19 cellular contexts compared by ENCODE assay signal in the genomic region with DNA sequence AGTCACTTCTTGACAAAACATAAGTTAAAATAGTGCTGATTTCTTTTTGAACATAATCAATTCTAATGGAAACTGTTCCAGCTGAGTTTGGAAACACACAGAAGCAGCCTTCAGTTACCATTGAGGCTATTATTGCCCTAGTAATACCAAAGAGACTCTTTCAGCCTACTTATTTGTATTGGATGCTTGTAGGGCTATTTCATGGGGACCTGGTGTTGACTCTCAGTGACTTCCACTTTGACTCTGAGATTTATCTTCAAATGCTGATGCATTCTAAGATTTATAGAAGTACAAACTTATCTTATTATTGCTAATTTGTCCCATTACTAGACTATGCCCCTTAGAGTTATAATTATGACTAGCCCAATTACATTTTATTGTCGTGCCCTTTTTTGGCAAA.
DNase-seq lines count a peak whose midpoint lies in the region; FAIRE-seq and TF ChIP-seq lines count a peak whose summit lies in the region.
"Had no signal": no experiment of that assay in that cellular context is flagged by ENCODE, and none has a peak within 500 bp of the region (broad histone marks: within the 10 kb centered on the region; RNA-seq: fewer than 3 reads in every experiment).

No MANE protein-coding gene starts in this region.

- no peak overlapping the region for H2BK15ac ChIP-seq in mesenchymal stem cell (ENCODE audit: low read depth, poor library complexity, severe bottlenecking)

- no peak overlapping the region for H2AFZ ChIP-seq in mesenchymal stem cell (ENCODE audit: low read depth, low read length)
- H2AFZ ChIP-seq: GM23248 had no signal

- H3K4me2 ChIP-seq in mesenchymal stem cell (ENCODE audit: low read length, poor library complexity, severe bottlenecking) = no peak overlapping the region
- H3K4me2 ChIP-seq: BLaER1 treated with 17β-estradiol and CSF1 and Interleukin-3, amounts not matched to agents 10 nM and 100 nM had no signal

- no peak overlapping the region for H2AK5ac ChIP-seq in mesenchymal stem cell (ENCODE audit: low read length, severe bottlenecking)

- no peak overlapping the region for H2BK12ac ChIP-seq in mesenchymal stem cell (ENCODE audit: low read length in 2 of 2)

- DNase-seq in activated CD4-positive, alpha-beta memory T cell treated with anti-CD3 and anti-CD28 coated beads, Interleukin-2, amount 10 ng/mL, durations not matched to agents 7 days and 5 days = no peak
- no peak for DNase-seq in activated CD4-positive, alpha-beta memory T cell treated with anti-CD3 and anti-CD28 coated beads for 36 hours
- DNase-seq in H54 (ENCODE audit: insufficient read length, low spot score) = no peak
- no peak for DNase-seq in epithelial cell of prostate (ENCODE audit: low read depth, low spot score)
- DNase-seq in NCI-H524 (lab: John Stamatoyannopoulos, UW) = no peak
- no peak for DNase-seq in mesenchymal stem cell
- no peak for DNase-seq in stimulated activated CD4-positive, alpha-beta T cell treated with anti-CD3 and anti-CD28 coated beads, Interleukin-2, amount 100 ng/mL, for 48 hours
- DNase-seq: 8988T, ACHN, Calu3, DMS 273 treated with DMSO at 0.1 percent for 48 hours, DMS79, GM23248, H7 had no signal

- H3K27me3 Mint-ChIP-seq in activated CD4-positive, alpha-beta memory T cell treated with anti-CD3 and anti-CD28 coated beads, Interleukin-2, amount 10 ng/mL, durations not matched to agents 7 days and 5 days = no peaks in the 10 kb centered on the region
- no peaks in the 10 kb centered on the region for H3K27me3 Mint-ChIP-seq in activated CD4-positive, alpha-beta memory T cell treated with anti-CD3 and anti-CD28 coated beads for 36 hours
- H3K27me3 Mint-ChIP-seq: CD4-positive, CD25-positive, alpha-beta regulatory T cell had no signal

- peaks cover 24% of the 10 kb centered on the region for H3K4me1 ChIP-seq in mesodermal cell (ENCODE audit: control insufficient read depth, insufficient read depth, low read length, poor library complexity, severe bottlenecking)
- no peaks in the 10 kb centered on the region for H3K4me1 ChIP-seq in mesenchymal stem cell (ENCODE audit: control insufficient read depth, insufficient read depth, low read depth, low read length)
- H3K4me1 ChIP-seq: BLaER1 treated with 17β-estradiol and CSF1 and Interleukin-3, amounts not matched to agents 10 nM and 100 nM had no signal

- no peak overlapping the region for H3K18ac ChIP-seq in mesenchymal stem cell (ENCODE audit: low read depth in 1 of 2, low read length in 2 of 2)

- H4K8ac ChIP-seq in mesenchymal stem cell (ENCODE audit: low read length) = no peak overlapping the region

- H3K36me3 ChIP-seq in mesodermal cell (ENCODE audit: control insufficient read depth, insufficient read depth, low read length) (no peaks in the 10 kb centered on the region), mesenchymal stem cell (ENCODE audit: control insufficient read depth in 1 of 2, insufficient read depth in 2 of 2, low read depth in 1 of 2, low read length in 2 of 2) (no peaks in the 10 kb centered on the region)

- POLR2A ChIA-PET in activated CD4-positive, alpha-beta memory T cell treated with anti-CD3 and anti-CD28 coated beads, Interleukin-2, amount 10 ng/mL, durations not matched to agents 7 days and 5 days (lab: Charles Lee) = interaction anchor here (2.2 kb wide), 1 partner anchor 14 kb away, joined by 11 read pairs; no protein-coding TSS in a partner anchor
- POLR2A ChIA-PET in activated CD4-positive, alpha-beta memory T cell treated with anti-CD3 and anti-CD28 coated beads for 36 hours (lab: Charles Lee) = no interaction called here

- H3K9ac ChIP-seq in mesenchymal stem cell (ENCODE audit: low read length) = no peak overlapping the region
- H3K9ac ChIP-seq: BLaER1 treated with 17β-estradiol and CSF1 and Interleukin-3, amounts not matched to agents 10 nM and 100 nM; GM23248 had no signal

- CTCF ChIA-PET in activated CD4-positive, alpha-beta memory T cell treated with anti-CD3 and anti-CD28 coated beads, Interleukin-2, amount 10 ng/mL, durations not matched to agents 7 days and 5 days (lab: Charles Lee) = interaction anchor here (1.1 to 1.5 kb wide), 4 partner anchors 10 to 432 kb away, joined by 3 to 6 read pairs (median 4); no protein-coding TSS in a partner anchor
- CTCF ChIA-PET in activated CD4-positive, alpha-beta memory T cell treated with anti-CD3 and anti-CD28 coated beads for 36 hours (lab: Charles Lee) = no interaction called here

- peaks cover 27% of the 10 kb centered on the region for H3K4me1 Mint-ChIP-seq in activated CD4-positive, alpha-beta memory T cell treated with anti-CD3 and anti-CD28 coated beads, Interleukin-2, amount 10 ng/mL, durations not matched to agents 7 days and 5 days
- peaks cover 16% of the 10 kb centered on the region for H3K4me1 Mint-ChIP-seq in activated CD4-positive, alpha-beta memory T cell treated with anti-CD3 and anti-CD28 coated beads for 36 hours (ENCODE audit: low read depth)

- no peak overlapping the region for H2BK120ac ChIP-seq in mesenchymal stem cell (ENCODE audit: low read depth, low read length)

- no peak for TF ChIP-seq POLR2A in H54 (IDR thresholded peaks at IDR 0.05; ENCODE audit: low read depth, low read length)

- no CpG with 5 or more reads among the region's 1 CpG for WGBS in mesodermal cell (ENCODE audit: insufficient coverage in 2 of 2), 2 experiments
- no CpG with 5 or more reads among the region's 1 CpG for whole genome bisulfite sequencing in mesenchymal stem cell

- intact Hi-C loops in activated CD4-positive, alpha-beta memory T cell treated with anti-CD3 and anti-CD28 coated beads for 36 hours (cut with micrococcal nuclease) = no loop called here

- H3K9me3 ChIP-seq in mesodermal cell (ENCODE audit: control insufficient read depth, low read length) (no peaks in the 10 kb centered on the region), mesenchymal stem cell (ENCODE audit: control insufficient read depth, low read length) (no peaks in the 10 kb centered on the region)
- H3K9me3 ChIP-seq: BLaER1 treated with 17β-estradiol and CSF1 and Interleukin-3, amounts not matched to agents 10 nM and 100 nM had no signal

- no peak overlapping the region for H3K27ac Mint-ChIP-seq in activated CD4-positive, alpha-beta memory T cell treated with anti-CD3 and anti-CD28 coated beads, Interleukin-2, amount 10 ng/mL, durations not matched to agents 7 days and 5 days
- H3K27ac Mint-ChIP-seq in activated CD4-positive, alpha-beta memory T cell treated with anti-CD3 and anti-CD28 coated beads for 36 hours = no peak overlapping the region

- no peaks in the 10 kb centered on the region for H3K27me3 ChIP-seq in mesenchymal stem cell (ENCODE audit: control insufficient read depth in 1 of 2, insufficient read depth in 1 of 2, low read length in 2 of 2)
- H3K27me3 ChIP-seq: BLaER1 treated with 17β-estradiol and CSF1 and Interleukin-3, amounts not matched to agents 10 nM and 100 nM had no signal

- H2BK5ac ChIP-seq in mesenchymal stem cell (ENCODE audit: low read depth, low read length, poor library complexity, severe bottlenecking) = no peak overlapping the region

- H3K4me3 Mint-ChIP-seq in activated CD4-positive, alpha-beta memory T cell treated with anti-CD3 and anti-CD28 coated beads, Interleukin-2, amount 10 ng/mL, durations not matched to agents 7 days and 5 days = peak overlapping the region; percentile 18
- no peak overlapping the region for H3K4me3 Mint-ChIP-seq in activated CD4-positive, alpha-beta memory T cell treated with anti-CD3 and anti-CD28 coated beads for 36 hours

- H3K14ac ChIP-seq in mesenchymal stem cell (ENCODE audit: low read length in 2 of 2) = no peak overlapping the region

- no peak overlapping the region for H4K91ac ChIP-seq in mesenchymal stem cell (ENCODE audit: low read length)

- H3K27ac ChIP-seq in epithelial cell of prostate (peak overlapping the region; percentile 33), mesodermal cell (ENCODE audit: low read depth, low read length, severe bottlenecking) (peak overlapping the region; percentile 55), mesenchymal stem cell (ENCODE audit: low read length, poor library complexity, severe bottlenecking) (no peak overlapping the region)
- H3K27ac ChIP-seq: BLaER1 treated with 17β-estradiol and CSF1 and Interleukin-3, amounts not matched to agents 10 nM and 100 nM; GM23248 had no signal

- FAIRE-seq in H54 (lab: Jason Lieb, UNC) = peak; percentile 23
- FAIRE-seq: GM12878, GM18507 had no signal

- H3K4me3 ChIP-seq in mesodermal cell (ENCODE audit: extremely low read depth, insufficient read depth, low read length, poor library complexity, severe bottlenecking) (no peak overlapping the region), mesenchymal stem cell (ENCODE audit: insufficient read depth in 1 of 2, low read depth in 1 of 2, low read length in 2 of 2) (no peak overlapping the region)
- H3K4me3 ChIP-seq: BLaER1 treated with 17β-estradiol and CSF1 and Interleukin-3, amounts not matched to agents 10 nM and 100 nM; GM12878; GM23248 had no signal

- no peak overlapping the region for H3K23ac ChIP-seq in mesenchymal stem cell (ENCODE audit: low read length in 2 of 2)

- peaks cover 3% of the 10 kb centered on the region for H3K9me3 Mint-ChIP-seq in activated CD4-positive, alpha-beta memory T cell treated with anti-CD3 and anti-CD28 coated beads, Interleukin-2, amount 10 ng/mL, durations not matched to agents 7 days and 5 days
- no peaks in the 10 kb centered on the region for H3K9me3 Mint-ChIP-seq in activated CD4-positive, alpha-beta memory T cell treated with anti-CD3 and anti-CD28 coated beads for 36 hours

- no peak overlapping the region for H3K4ac ChIP-seq in mesenchymal stem cell (ENCODE audit: low read depth in 1 of 2, low read length in 2 of 2)

- H3K79me1 ChIP-seq in mesenchymal stem cell (replicated peaks; ENCODE audit: low read length, poor library complexity, severe bottlenecking) = peaks cover 1% of the 10 kb centered on the region

- peaks cover 4% of the 10 kb centered on the region for H3K36me3 Mint-ChIP-seq in activated CD4-positive, alpha-beta memory T cell treated with anti-CD3 and anti-CD28 coated beads, Interleukin-2, amount 10 ng/mL, durations not matched to agents 7 days and 5 days (ENCODE audit: low read depth)
- peaks cover 4% of the 10 kb centered on the region for H3K36me3 Mint-ChIP-seq in activated CD4-positive, alpha-beta memory T cell treated with anti-CD3 and anti-CD28 coated beads for 36 hours
- H3K36me3 Mint-ChIP-seq: CD4-positive, CD25-positive, alpha-beta regulatory T cell had no signal
